Comparison of ENCODE assay signal across 11 cellular contexts in genomic region chr20:55415567-55416142, GRCh38.
A peak's percentile ranks its signal among the peaks of the same experiment; 100 is the strongest.
DNase-seq lines count a peak whose midpoint lies in the region; ATAC-seq and TF ChIP-seq lines count a peak whose summit lies in the region.
"Had no signal": no experiment of that assay in that cellular context is flagged by ENCODE, and none has a peak within 500 bp of the region (broad histone marks: within the 10 kb centered on the region; RNA-seq: fewer than 3 reads in every experiment).

No MANE protein-coding gene starts in this region.

- TF ChIP-seq CTCF in LNCAP (IDR thresholded peaks at IDR 0.05) (peak; percentile 27; the same call in 1 of the 2 replicates), adrenal gland (IDR thresholded peaks at IDR 0.05) (peak in 5 of 6 experiments; percentile 28 to 55 (median 46)), stomach (IDR thresholded peaks at IDR 0.05) (peak in 1 of 7 experiments; percentile 7)

- no peak overlapping the region for H3K4me3 Mint-ChIP-seq in stimulated activated memory B cell treated with anti-CD40 and anti-IgM and Interleukin-4, amounts not matched to agents 10 μg/mL and 1 μg/mL and 100 μg/mL, for 72 hours

- no peaks in the 10 kb centered on the region for H3K36me3 ChIP-seq in adrenal gland (replicated peaks in 1 of 2)
- H3K36me3 ChIP-seq in stomach, result no peaks in the 10 kb centered on the region

- no peak for TF ChIP-seq EP300 in stomach (IDR thresholded peaks at IDR 0.05)

- no peaks in the 10 kb centered on the region for H3K36me3 Mint-ChIP-seq in stimulated activated memory B cell treated with anti-CD40 and anti-IgM and Interleukin-4, amounts not matched to agents 10 μg/mL and 1 μg/mL and 100 μg/mL, for 72 hours

- intact Hi-C loops in adrenal gland (cut with DNase I), result loop anchor here in 1 of 2 donors (10.0 kb wide), 1 partner anchor 769 kb away; no protein-coding TSS in a partner anchor
- intact Hi-C loops in stomach (cut with DNase I; ENCODE audit: low total_unique reads), result no loop called here

- TF ChIP-seq POLR2A in adrenal gland (IDR thresholded peaks at IDR 0.05) (no peak), stomach (IDR thresholded peaks at IDR 0.05) (no peak)

- WGBS in adrenal gland, 4 donors, result 27 to 31% (median 29%) methylated on average over 7 of the region's 7 CpGs
- 35 to 40% (median 39%) methylated on average over 7 of the region's 7 CpGs for WGBS in stomach, 5 donors

- no peak overlapping the region for H3K27ac ChIP-seq in adrenal gland
- H3K27ac ChIP-seq in stomach, result no peak overlapping the region

- H3K4me1 Mint-ChIP-seq in stimulated activated memory B cell treated with anti-CD40 and anti-IgM and Interleukin-4, amounts not matched to agents 10 μg/mL and 1 μg/mL and 100 μg/mL, for 72 hours, result no peaks in the 10 kb centered on the region

- H3K4me1 ChIP-seq in adrenal gland (replicated peaks in 1 of 2) (no peaks in the 10 kb centered on the region), stomach (peaks cover 0 to 7% (median 0%) of the 10 kb centered on the region in 4 donors)

- H3K27ac Mint-ChIP-seq in stimulated activated memory B cell treated with anti-CD40 and anti-IgM and Interleukin-4, amounts not matched to agents 10 μg/mL and 1 μg/mL and 100 μg/mL, for 72 hours, result no peak overlapping the region

- H3K9me3 Mint-ChIP-seq in stimulated activated memory B cell treated with anti-CD40 and anti-IgM and Interleukin-4, amounts not matched to agents 10 μg/mL and 1 μg/mL and 100 μg/mL, for 72 hours, result peaks cover 9% of the 10 kb centered on the region

- H3K4me3 ChIP-seq in adrenal gland, result no peak overlapping the region
- no peak overlapping the region for H3K4me3 ChIP-seq in stomach

- H3K27me3 ChIP-seq in adrenal gland, result no peaks in the 10 kb centered on the region
- no peaks in the 10 kb centered on the region for H3K27me3 ChIP-seq in stomach

- H3K9me3 ChIP-seq in adrenal gland (replicated peaks in 1 of 3), result no peaks in the 10 kb centered on the region
- no peaks in the 10 kb centered on the region for H3K9me3 ChIP-seq in stomach

- DNase-seq in D341Med (ENCODE audit: low spot score), result peak; percentile 21
- DNase-seq in adrenal gland, result no peak
- DNase-seq in medulla oblongata (ENCODE audit: extremely low spot score), result peak; percentile 51
- no peak for DNase-seq in stomach
- no peak for DNase-seq in activated gamma-delta T cell treated with Interleukin-2 at 50 U/mL for 16 hours
- DNase-seq: activated T-cell treated with anti-CD3 and anti-CD28 coated beads, Interleukin-2, amount 50 U/mL, for 48 hours; NCI-H510A; stimulated activated CD4-positive, alpha-beta T cell treated with anti-CD3 and anti-CD28 coated beads, Interleukin-15, amount 100 ng/mL, for 24 hours had no signal

- ATAC-seq in stimulated activated memory B cell treated with anti-CD40 and anti-IgM and Interleukin-4, amounts not matched to agents 10 μg/mL and 1 μg/mL and 100 μg/mL, for 72 hours, result no peak
- ATAC-seq in GM21737 (IDR thresholded peaks at IDR 0.05; ENCODE audit: unreplicated experiment), result no peak

- H3K27me3 Mint-ChIP-seq in stimulated activated memory B cell treated with anti-CD40 and anti-IgM and Interleukin-4, amounts not matched to agents 10 μg/mL and 1 μg/mL and 100 μg/mL, for 72 hours, result no peaks in the 10 kb centered on the region

Comparison
In these comparisons a context has a peak if more than half of its experiments do, and no peak if none do; other contexts are left out.
1. DNase-seq: peak in D341Med (single experiment) and medulla oblongata (single experiment); none in adrenal gland (0 of 7), stomach (single experiment) and activated gamma-delta T cell treated with Interleukin-2 at 50 U/mL for 16 hours (single experiment).